7 cellular contexts compared by ENCODE assay signal in the genomic region with DNA sequence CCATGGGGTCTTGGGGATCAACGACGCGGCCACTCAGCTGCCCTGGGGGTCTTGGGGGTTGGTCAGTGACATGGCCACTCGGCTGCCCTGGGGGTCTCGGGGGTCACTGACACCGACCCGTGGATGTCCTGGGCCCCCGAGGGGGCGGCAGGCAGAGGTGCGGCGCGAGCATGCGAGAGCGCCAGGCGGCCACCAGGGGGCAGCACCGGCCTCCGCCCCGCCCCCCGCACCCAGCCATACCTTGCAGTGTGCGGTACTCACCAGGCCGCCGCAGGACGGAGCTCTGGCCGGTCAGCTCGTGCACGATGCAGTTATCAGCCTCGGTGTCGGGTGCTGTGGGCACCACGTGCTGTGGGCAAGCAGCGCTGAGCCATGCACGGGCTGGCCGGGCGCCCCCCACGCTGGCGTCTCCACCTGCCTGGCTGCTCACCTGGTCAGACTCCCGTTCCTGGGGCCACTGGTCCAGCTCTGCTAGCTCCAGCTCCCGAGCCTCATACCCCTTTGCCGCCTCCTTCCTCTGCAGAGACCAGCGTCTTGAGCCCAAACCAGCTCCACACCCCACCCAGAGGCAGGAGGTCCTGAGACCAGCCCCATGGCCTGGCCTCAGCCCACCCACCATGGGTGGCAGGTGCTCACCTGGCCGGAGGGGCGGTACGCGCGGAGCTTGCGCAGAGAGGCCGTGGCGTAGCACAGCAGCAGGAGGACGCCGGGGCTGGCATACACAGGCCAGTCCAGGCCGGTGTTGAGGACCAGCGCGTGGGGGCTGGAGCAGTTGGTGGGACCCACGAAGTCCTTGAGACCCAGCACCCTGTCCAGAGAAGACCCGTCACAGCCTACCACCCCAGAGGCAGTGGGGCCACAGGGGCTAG. TPM values are rescaled to one million over a fixed set of nuclear protein-coding genes. Genes with fewer than 3 reads are reported as not detected.
A peak's percentile ranks its signal among the peaks of the same experiment; 100 is the strongest.
DNase-seq lines count a peak whose midpoint lies in the region; ATAC-seq and TF ChIP-seq lines count a peak whose summit lies in the region.

No MANE protein-coding gene starts in this region.

- in situ Hi-C loops in SK-MEL-5 (cut with HindIII; ENCODE audit: low pct_unique_long_range_greater_than_20kb, low sequenced_read_pairs): no loop called here

- no peaks in the 10 kb centered on the region for H3K9me3 ChIP-seq in aorta (ENCODE audit: control insufficient read depth, low read length)

- H3K27ac ChIP-seq in aorta (ENCODE audit: low read depth in 1 of 2, low read length in 2 of 2): no peak overlapping the region

- TF ChIP-seq CTCF in GM12865 (IDR thresholded peaks at IDR 0.05; ENCODE audit: insufficient read depth, low read depth, low read length, missing control alignments): peak; percentile 89

- H3K4me3 ChIP-seq in GM12865 (ENCODE audit: low read depth, low read length) (no peak overlapping the region), aorta (ENCODE audit: low read length in 2 of 2) (no peak overlapping the region)

- 38 to 45% methylated on average over 46 to 54 of the region's 54 CpGs for WGBS in aorta, 2 donors

- intact Hi-C loops in head of caudate nucleus (cut with DNase I): loop anchor here (2.0 to 5.0 kb wide), 2 partner anchors 47 to 65 kb away; partner anchors contain the start of genes CDT1 and PIEZO1
- intact Hi-C loops in aorta (cut with DNase I): loop anchor here (5.0 to 10.0 kb wide), 3 partner anchors 120 to 480 kb away; partner anchors contain the start of genes ZNF778 (in 2 of the 2), GALNS (in 1 of the 2) and TRAPPC2L (in 1 of the 2)

- peak; percentile 85 for DNase-seq in GM12865 (ENCODE audit: low read depth)
- peak; percentile 72 for DNase-seq in SK-MEL-5 (ENCODE audit: low read depth, low spot score)
- peak; percentile 25 to 79 (median 52) for DNase-seq in activated naive CD4-positive, alpha-beta T cell (lab: John Stamatoyannopoulos, UW)
- peak in 41 of 42 donors; percentile 19 to 87 (median 65) for DNase-seq in head of caudate nucleus
- DNase-seq in pulmonary artery endothelial cell (ENCODE audit: low read depth, low spot score): peak; percentile 22
- DNase-seq in aorta: peak; percentile 75 to 90

- ATAC-seq in HG03280 (IDR thresholded peaks at IDR 0.05; ENCODE audit: unreplicated experiment) (peak; percentile 67), aorta (ENCODE audit: low FRiP score) (peak; percentile 71)

- no peaks in the 10 kb centered on the region for H3K27me3 ChIP-seq in aorta (ENCODE audit: control insufficient read depth in 1 of 2, insufficient read depth in 2 of 2, low read length in 1 of 2)

- peaks cover 0 to 2% of the 10 kb centered on the region in 2 donors for H3K36me3 ChIP-seq in aorta (ENCODE audit: control insufficient read depth in 1 of 2, insufficient read depth in 2 of 2, low read length in 1 of 2)

- no peaks in the 10 kb centered on the region for H3K4me1 ChIP-seq in aorta (ENCODE audit: control insufficient read depth in 1 of 2, insufficient read depth in 2 of 2, low read length in 2 of 2)

RNA-seq across cellular contexts. Expression of gene CTU2, which starts 31.2 kb away (rescaled TPM):
- 15.1 and 15.5 TPM in 2 replicates for total RNA-seq in SK-MEL-5 (2014; rRNA removed; shearing (Covaris generic))
- polyA plus RNA-seq in SK-MEL-5 (2015; cell fraction: cytosol; rRNA removed): 29.3 and 31.6 TPM in 2 replicates
- polyA plus RNA-seq in SK-MEL-5 (2015; cell fraction: nucleus; rRNA removed): 49.2 and 49.5 TPM in 2 replicates
- 29.6 and 33.6 TPM in 2 replicates for total RNA-seq in pulmonary artery endothelial cell
- 10 to 100 TPM; 15.8 to 17.0 TPM for total RNA-seq in aorta
- polyA plus RNA-seq in aorta: 10 to 100 TPM in 1 of 2 donors, 1 to 10 TPM in 1; 4.0 to 18.4 TPM

RNA-seq across cellular contexts. Expression of gene RNF166, which starts 31.3 kb away (rescaled TPM):
- total RNA-seq in SK-MEL-5 (2014; rRNA removed; shearing (Covaris generic)): 9.6 TPM in 2 replicates
- polyA plus RNA-seq in SK-MEL-5 (2015; cell fraction: cytosol; rRNA removed): 13.7 and 18.5 TPM in 2 replicates
- polyA plus RNA-seq in SK-MEL-5 (2015; cell fraction: nucleus; rRNA removed): 46.7 and 48.8 TPM in 2 replicates
- total RNA-seq in pulmonary artery endothelial cell (13.4 and 20.8 TPM in 2 replicates), aorta (10 to 100 TPM; 18.0 to 39.4 TPM)
- polyA plus RNA-seq in aorta: 10 to 100 TPM; 16.2 to 27.4 TPM

RNA-seq across cellular contexts. Expression of gene PIEZO1, which starts 47.5 kb away (rescaled TPM):
- 44.1 and 48.7 TPM in 2 replicates for total RNA-seq in SK-MEL-5 (2014; rRNA removed; shearing (Covaris generic))
- polyA plus RNA-seq in SK-MEL-5 (2015; cell fraction: cytosol; rRNA removed): 84.8 and 136 TPM in 2 replicates
- 236 and 297 TPM in 2 replicates for polyA plus RNA-seq in SK-MEL-5 (2015; cell fraction: nucleus; rRNA removed)
- total RNA-seq in pulmonary artery endothelial cell: 254 and 312 TPM in 2 replicates
- 100 to 1,000 TPM; 101 to 120 TPM for total RNA-seq in aorta
- 100 to 1,000 TPM in 1 of 2 donors, 10 to 100 TPM in 1; 35.9 to 205 TPM for polyA plus RNA-seq in aorta

RNA-seq across cellular contexts. Expression of gene SNAI3, which starts 51.2 kb away (rescaled TPM):
- total RNA-seq in SK-MEL-5 (2014; rRNA removed; shearing (Covaris generic)): not detected in 2 replicates
- 0.23 TPM in 1 of 2 replicates, not detected in the other for polyA plus RNA-seq in SK-MEL-5 (2015; cell fraction: cytosol; rRNA removed)
- polyA plus RNA-seq in SK-MEL-5 (2015; cell fraction: nucleus; rRNA removed): not detected in 2 replicates
- total RNA-seq in pulmonary artery endothelial cell (0.14 and 0.33 TPM in 2 replicates), aorta (under 1 TPM; 0.27 to 0.71 TPM)
- 1 to 10 TPM in 1 of 2 donors, not detected in 1; 1.6 TPM for polyA plus RNA-seq in aorta

Comparison
In these comparisons a context has a peak if more than half of its experiments do, and no peak if none do; other contexts are left out.
1. DNase-seq: peak in every context shown above with its lines; median percentile 85 in GM12865; 82 in aorta; 72 in SK-MEL-5; 65 in head of caudate nucleus; 52 in activated naive CD4-positive, alpha-beta T cell; 22 in pulmonary artery endothelial cell.